Comparison of ENCODE assay signal across 23 cellular contexts in genomic region chr4:140906984-140907962, GRCh38.
"Had no signal": no experiment of that assay in that cellular context is flagged by ENCODE, and none has a peak within 500 bp of the region (broad histone marks: within the 10 kb centered on the region; RNA-seq: fewer than 3 reads in every experiment).

No MANE protein-coding gene starts in this region.

- H3K4me1 ChIP-seq: colonic mucosa, neural progenitor cell, parathyroid adenoma, prostate gland, transverse colon had no signal

- H3K9me3 ChIP-seq: colonic mucosa, mucosa of descending colon, prostate gland, stomach, thoracic aorta, transverse colon had no signal

- H3K36me3 ChIP-seq: colonic mucosa, neural progenitor cell, prostate gland, thoracic aorta, transverse colon had no signal

- DNase-seq: colonic mucosa; dermis blood vessel endothelial cell; erythroblast; foreskin melanocyte; head of caudate nucleus; hippocampal formation; left colon; mammary epithelial cell; mucosa of descending colon; naive thymus-derived CD8-positive, alpha-beta T cell; nucleus accumbens; retina; stimulated activated CD4-positive, alpha-beta T cell treated with anti-CD3 and anti-CD28 coated beads, Interleukin-2, amount 100 ng/mL, for 24 hours; stimulated activated CD4-positive, alpha-beta T cell treated with anti-CD3 and anti-CD28 coated beads, Interleukin-4, amount 100 ng/mL, for 4 hours; stimulated activated naive CD4-positive, alpha-beta T cell; stomach; transverse colon had no signal

- H3K27ac ChIP-seq: colonic mucosa, neural progenitor cell, parathyroid adenoma, prostate gland, skin epidermis, stomach, thoracic aorta, transverse colon had no signal

- H3K27me3 ChIP-seq: colonic mucosa, neural progenitor cell, stomach, transverse colon had no signal

- H3K4me3 ChIP-seq: colonic mucosa, mucosa of descending colon, neural progenitor cell, prostate gland, skin epidermis, stomach, thoracic aorta, transverse colon had no signal

- ATAC-seq: left colon; mucosa of descending colon; naive thymus-derived CD8-positive, alpha-beta T cell; sciatic nerve had no signal
